Comparison of ENCODE assay signal across 15 cellular contexts in genomic region chr17:45220079-45220478, GRCh38. TPM values are rescaled to one million over a fixed set of nuclear protein-coding genes. Genes with fewer than 3 reads are reported as not detected.
A peak's percentile ranks its signal among the peaks of the same experiment; 100 is the strongest.
DNase-seq lines count a peak whose midpoint lies in the region; ATAC-seq and TF ChIP-seq lines count a peak whose summit lies in the region.
"Had no signal": no experiment of that assay in that cellular context is flagged by ENCODE, and none has a peak within 500 bp of the region (broad histone marks: within the 10 kb centered on the region; RNA-seq: fewer than 3 reads in every experiment).

No MANE protein-coding gene starts in this region.

- no peak overlapping the region for H2AFZ ChIP-seq in neural cell (ENCODE audit: low read depth, low read length)

- TF ChIP-seq RAD21 in neural cell (conservative IDR thresholded peaks at IDR 0.05): no peak

- H3K36me3 ChIP-seq in H7 (replicated peaks; ENCODE audit: control insufficient read depth, insufficient read depth, low read length) (no peaks in the 10 kb centered on the region), neural cell (ENCODE audit: insufficient read depth, low read length) (no peaks in the 10 kb centered on the region)
- H3K36me3 ChIP-seq: WERI-Rb-1 had no signal

- no peaks in the 10 kb centered on the region for H4K20me1 ChIP-seq in neural cell (ENCODE audit: insufficient read depth)

- TF ChIP-seq EP300 in neural cell (conservative IDR thresholded peaks at IDR 0.05; ENCODE audit: poor library complexity, severe bottlenecking): no peak

- no peaks in the 10 kb centered on the region for H3K27me3 ChIP-seq in CD4-positive, alpha-beta T cell (ENCODE audit: control insufficient read depth, insufficient read depth, low read length)
- H3K27me3 ChIP-seq in H7 (ENCODE audit: control insufficient read depth, insufficient read depth, low read length) (peaks cover 43% of the 10 kb centered on the region), neural cell (ENCODE audit: insufficient read depth, low read depth, low read length) (peaks cover 42% of the 10 kb centered on the region)

- peaks cover 42% of the 10 kb centered on the region for H3K4me1 Mint-ChIP-seq in CD4-positive, alpha-beta T cell (ENCODE audit: low read depth)
- H3K4me1 Mint-ChIP-seq in activated naive CD8-positive, alpha-beta T cell (ENCODE audit: low read depth): peaks cover 45% of the 10 kb centered on the region

- no peak for TF ChIP-seq CTCF in CD4-positive, alpha-beta T cell (IDR thresholded peaks at IDR 0.05)
- TF ChIP-seq CTCF in neural cell (IDR thresholded peaks at IDR 0.05; ENCODE audit: poor library complexity, severe bottlenecking): no peak

- no peak overlapping the region for H3K9ac ChIP-seq in neural cell (ENCODE audit: low read length)

- CTCF ChIA-PET in CD4-positive, alpha-beta T cell (lab: Charles Lee): interaction anchor here (1.2 to 6.0 kb wide), 14 partner anchors 10 to 165 kb away, joined by 3 to 112 read pairs (median 16); partner anchors contain the start of genes ACBD4, HEXIM1 and MAP3K14

- no peaks in the 10 kb centered on the region for H3K27me3 Mint-ChIP-seq in CD4-positive, alpha-beta T cell
- H3K27me3 Mint-ChIP-seq in activated naive CD8-positive, alpha-beta T cell: no peaks in the 10 kb centered on the region

- ATAC-seq in CD4-positive, alpha-beta T cell (ENCODE audit: poor library complexity): no peak
- ATAC-seq in HG02885 (IDR thresholded peaks at IDR 0.05; ENCODE audit: poor library complexity, unreplicated experiment): no peak
- ATAC-seq: foreskin keratinocyte had no signal

- H3K27ac ChIP-seq in CD4-positive, alpha-beta T cell (ENCODE audit: low read depth, low read length): peak overlapping the region; percentile 79
- H3K27ac ChIP-seq in neural cell (ENCODE audit: low read length): no peak overlapping the region
- H3K27ac ChIP-seq: foreskin keratinocyte, WERI-Rb-1 had no signal

- DNase-seq in CD4-positive, alpha-beta T cell: no peak
- peak; percentile 18 for DNase-seq in H7
- no peak for DNase-seq in activated gamma-delta T cell (lab: John Stamatoyannopoulos, UW)
- DNase-seq in NCI-H2029 treated with DMSO at 0.1 percent for 48 hours (lab: John Stamatoyannopoulos, UW): no peak
- DNase-seq: foreskin keratinocyte, mesendoderm, NCI-H1436 treated with DMSO at 0.1 percent for 48 hours, OCI-M1, WERI-Rb-1 had no signal

- no peaks in the 10 kb centered on the region for H3K9me3 Mint-ChIP-seq in CD4-positive, alpha-beta T cell
- H3K9me3 Mint-ChIP-seq in activated naive CD8-positive, alpha-beta T cell (ENCODE audit: low read depth): no peaks in the 10 kb centered on the region

- H3K4me3 Mint-ChIP-seq in CD4-positive, alpha-beta T cell: peak overlapping the region; percentile 91
- peak overlapping the region; percentile 88 for H3K4me3 Mint-ChIP-seq in activated naive CD8-positive, alpha-beta T cell

- H3F3A ChIP-seq in neural cell (ENCODE audit: insufficient read depth, low read length, poor library complexity, severe bottlenecking): no peaks in the 10 kb centered on the region

- POLR2A ChIA-PET in CD4-positive, alpha-beta T cell (lab: Charles Lee): interaction anchor here (0.6 to 16.4 kb wide), 12 partner anchors 11 to 165 kb away, joined by 3 to 346 read pairs (median 8); partner anchors contain the start of genes ACBD4, HEXIM1 and HEXIM2

- H3K27ac Mint-ChIP-seq in CD4-positive, alpha-beta T cell: peak overlapping the region; percentile 76
- H3K27ac Mint-ChIP-seq in activated naive CD8-positive, alpha-beta T cell: peak overlapping the region; percentile 86

- H3K4me3 ChIP-seq in H7 (ENCODE audit: insufficient read depth, low read depth, low read length) (no peak overlapping the region), neural cell (ENCODE audit: low read length) (peak overlapping the region; percentile 83)

- intact Hi-C loops in CD4-positive, alpha-beta T cell (cut with DNase I, micrococcal nuclease): loop anchor here in 1 of 2 experiments (5.0 kb wide), 1 partner anchor 367 kb away; no protein-coding TSS in a partner anchor

- H3K36me3 Mint-ChIP-seq in CD4-positive, alpha-beta T cell (ENCODE audit: low read depth): peaks cover 71% of the 10 kb centered on the region
- H3K36me3 Mint-ChIP-seq in activated naive CD8-positive, alpha-beta T cell: no peaks in the 10 kb centered on the region

- no peaks in the 10 kb centered on the region for H3K9me2 ChIP-seq in neural cell (ENCODE audit: insufficient read depth, low read length)

- no peaks in the 10 kb centered on the region for H3K79me2 ChIP-seq in neural cell (replicated peaks; ENCODE audit: insufficient read depth, low read length)

- H3K4me2 ChIP-seq in neural cell (ENCODE audit: low read length): no peak overlapping the region

- no peaks in the 10 kb centered on the region for H3K9me3 ChIP-seq in CD4-positive, alpha-beta T cell (ENCODE audit: control insufficient read depth, low read length)
- H3K9me3 ChIP-seq in neural cell (ENCODE audit: low read length): no peaks in the 10 kb centered on the region

TF ChIP-seq in neural cell, 6 proteins besides CTCF, POLR2A, EP300 and RAD21:
- TF ChIP-seq POLR2AphosphoS5 (IDR thresholded peaks at IDR 0.05): no peak
- TF ChIP-seq SMC3 (conservative IDR thresholded peaks at IDR 0.05; ENCODE audit: poor library complexity): no peak
- no peak for TF ChIP-seq TAF1 (IDR thresholded peaks at IDR 0.05; ENCODE audit: low read depth)
- TF ChIP-seq EZH2 (IDR thresholded peaks at IDR 0.05; ENCODE audit: borderline replicate concordance, insufficient read depth, low read length, poor library complexity, severe bottlenecking): no peak
- no peak for TF ChIP-seq REST (IDR thresholded peaks at IDR 0.05; ENCODE audit: borderline replicate concordance)
- TF ChIP-seq MXI1 (conservative IDR thresholded peaks at IDR 0.05; ENCODE audit: poor library complexity, severe bottlenecking): no peak

RNA-seq across cellular contexts. Expression of gene FMNL1, which starts 1.6 kb away (rescaled TPM):
- 100 to 1,000 TPM; 378 to 387 TPM for total RNA-seq in CD4-positive, alpha-beta T cell
- total RNA-seq in H7 (2014; rRNA removed; shearing (Covaris generic)): 1.7 and 2.4 TPM in 2 replicates
- polyA plus RNA-seq in neural cell: 3.8 and 5.6 TPM in 2 replicates
- 5.8 and 6.6 TPM in 2 replicates for polyA minus RNA-seq in neural cell

RNA-seq across cellular contexts. Expression of gene SPATA32, which starts 41.8 kb away (rescaled TPM):
- total RNA-seq in CD4-positive, alpha-beta T cell: under 1 TPM; 0.20 to 0.27 TPM
- total RNA-seq in H7 (2014; rRNA removed; shearing (Covaris generic)): 0.24 TPM in 1 of 2 replicates, not detected in the other
- polyA plus RNA-seq in neural cell: not detected in 2 replicates
- not detected in 2 replicates for polyA minus RNA-seq in neural cell
- total RNA-seq: foreskin keratinocyte, G401, NCI-H460, ureter had no signal
- polyA plus RNA-seq: foreskin keratinocyte had no signal

RNA-seq across cellular contexts. Expression of gene HEXIM2, which starts 58.4 kb away (rescaled TPM):
- total RNA-seq in CD4-positive, alpha-beta T cell: 1 to 10 TPM; 1.3 to 1.5 TPM
- total RNA-seq in H7 (2014; rRNA removed; shearing (Covaris generic)): 11.5 and 11.9 TPM in 2 replicates
- polyA plus RNA-seq in neural cell: 13.9 and 17.9 TPM in 2 replicates
- polyA minus RNA-seq in neural cell: 12.2 and 14.1 TPM in 2 replicates

Comparison
In these comparisons a context has a peak if more than half of its experiments do, and no peak if none do; other contexts are left out.
1. RNA of gene FMNL1, which starts 1.6 kb away (total RNA-seq): 378 to 387 TPM in CD4-positive, alpha-beta T cell; 1.7 to 2.4 TPM in H7; every median in the first group is over 100 times any median in the second.